8 cellular contexts compared by ENCODE assay signal in genomic region chr10:132331259-132331955, GRCh38. TPM values are rescaled to one million over a fixed set of nuclear protein-coding genes. Genes with fewer than 3 reads are reported as not detected.
DNase-seq lines count a peak whose midpoint lies in the region; ATAC-seq and TF ChIP-seq lines count a peak whose summit lies in the region.

No MANE protein-coding gene starts in this region.

- peak overlapping the region; percentile 67 for H3K27ac ChIP-seq in suprapubic skin

- H3K9me3 ChIP-seq in adipocyte (ENCODE audit: control insufficient read depth, low read length) (no peaks in the 10 kb centered on the region), suprapubic skin (no peaks in the 10 kb centered on the region)

- peak; percentile 29 for ATAC-seq in GM21381 (IDR thresholded peaks at IDR 0.05; ENCODE audit: unreplicated experiment)
- ATAC-seq in HG03565 (IDR thresholded peaks at IDR 0.05; ENCODE audit: unreplicated experiment) = peak; percentile 31

- TF ChIP-seq CTCF in kidney epithelial cell (IDR thresholded peaks at IDR 0.05; ENCODE audit: insufficient read depth, low read length, poor library complexity, severe bottlenecking) (no peak), suprapubic skin (IDR thresholded peaks at IDR 0.05) (no peak)

- no peak for TF ChIP-seq EP300 in suprapubic skin (IDR thresholded peaks at IDR 0.05)

- H3K4me1 ChIP-seq in adipocyte (ENCODE audit: control insufficient read depth, insufficient read depth, low read length) (peaks cover 50% of the 10 kb centered on the region), suprapubic skin (peaks cover 46% of the 10 kb centered on the region)

- H3K36me3 ChIP-seq in adipocyte (ENCODE audit: control insufficient read depth, insufficient read depth, low read length, severe bottlenecking) (peaks cover 11% of the 10 kb centered on the region), kidney epithelial cell (ENCODE audit: control insufficient read depth, insufficient read depth, low read length) (no peaks in the 10 kb centered on the region), suprapubic skin (peaks cover 3% of the 10 kb centered on the region)

- H3K27me3 ChIP-seq in adipocyte (replicated peaks; ENCODE audit: control insufficient read depth, insufficient read depth, low read length) (no peaks in the 10 kb centered on the region), kidney epithelial cell (ENCODE audit: control insufficient read depth, insufficient read depth, low read length) (no peaks in the 10 kb centered on the region), suprapubic skin (no peaks in the 10 kb centered on the region)

- H3K4me3 ChIP-seq in adipocyte (ENCODE audit: low read length) (peak overlapping the region; percentile 91), kidney epithelial cell (ENCODE audit: low read depth, low read length) (peak overlapping the region; percentile 81), suprapubic skin (peak overlapping the region; percentile 65)

- TF ChIP-seq POLR2A in suprapubic skin (IDR thresholded peaks at IDR 0.05) = no peak

- DNase-seq in ELF-1 (ENCODE audit: low read depth, low spot score) (peak; percentile 68), adipocyte (ENCODE audit: low read depth) (no peak), kidney epithelial cell (ENCODE audit: low read depth) (no peak), suprapubic skin (ENCODE audit: low spot score in 2 of 2) (peak in 1 of 2 donors; percentile 73), germinal center (ENCODE audit: low spot score) (no peak), NCI-H2029 treated with DMSO at 0.1 percent for 48 hours (lab: John Stamatoyannopoulos, UW) (no peak)

- peak overlapping the region; percentile 93 for H3K9ac ChIP-seq in adipocyte (ENCODE audit: low read length)

- 0% methylated on average over 22 of the region's 47 CpGs for WGBS in suprapubic skin

RNA-seq across cellular contexts. Expression of gene LRRC27, which starts 0.6 kb away (rescaled TPM):
- total RNA-seq in kidney epithelial cell = 8.1 and 13.3 TPM in 2 replicates
- total RNA-seq in suprapubic skin = 10 to 100 TPM in 1 of 4 donors, 1 to 10 TPM in 3; 6.6 to 13.1 (median 7.1) TPM

RNA-seq across cellular contexts. Expression of gene STK32C, which starts 23.7 kb away (rescaled TPM):
- total RNA-seq in kidney epithelial cell (12.2 and 14.9 TPM in 2 replicates), suprapubic skin (1 to 10 TPM; 1.3 to 5.6 (median 4.7) TPM)
